ENCODE assay signal across 1 cellular context in genomic region chr17:7334938-7335538, GRCh38.
TF ChIP-seq lines count a peak whose summit lies in the region.

No MANE protein-coding gene starts in this region.

TF ChIP-seq in GM12878, 131 proteins besides CTCF, POLR2A, EP300 and RAD21:
- TF ChIP-seq PBX3 (IDR thresholded peaks at IDR 0.05; ENCODE audit: insufficient replicate concordance, low read depth, low read length) = no peak
- TF ChIP-seq BCL11A (IDR thresholded peaks at IDR 0.05; ENCODE audit: low read depth, low read length) = no peak
- TF ChIP-seq SIN3A (IDR thresholded peaks at IDR 0.05; ENCODE audit: low read depth, low read length) = no peak
- TF ChIP-seq, protein P1, sequence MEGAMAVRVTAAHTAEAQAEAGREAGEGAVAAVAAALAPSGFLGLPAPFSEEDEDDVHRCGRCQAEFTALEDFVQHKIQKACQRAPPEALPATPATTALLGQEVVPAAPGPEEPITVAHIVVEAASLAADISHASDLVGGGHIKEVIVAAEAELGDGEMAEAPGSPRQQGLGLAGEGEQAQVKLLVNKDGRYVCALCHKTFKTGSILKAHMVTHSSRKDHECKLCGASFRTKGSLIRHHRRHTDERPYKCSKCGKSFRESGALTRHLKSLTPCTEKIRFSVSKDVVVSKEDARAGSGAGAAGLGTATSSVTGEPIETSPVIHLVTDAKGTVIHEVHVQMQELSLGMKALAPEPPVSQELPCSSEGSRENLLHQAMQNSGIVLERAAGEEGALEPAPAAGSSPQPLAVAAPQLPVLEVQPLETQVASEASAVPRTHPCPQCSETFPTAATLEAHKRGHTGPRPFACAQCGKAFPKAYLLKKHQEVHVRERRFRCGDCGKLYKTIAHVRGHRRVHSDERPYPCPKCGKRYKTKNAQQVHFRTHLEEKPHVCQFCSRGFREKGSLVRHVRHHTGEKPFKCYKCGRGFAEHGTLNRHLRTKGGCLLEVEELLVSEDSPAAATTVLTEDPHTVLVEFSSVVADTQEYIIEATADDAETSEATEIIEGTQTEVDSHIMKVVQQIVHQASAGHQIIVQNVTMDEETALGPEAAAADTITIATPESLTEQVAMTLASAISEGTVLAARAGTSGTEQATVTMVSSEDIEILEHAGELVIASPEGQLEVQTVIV (IDR thresholded peaks at IDR 0.05; ENCODE audit: borderline replicate concordance, partially characterized antibody) = no peak
- TF ChIP-seq TBL1XR1 (IDR thresholded peaks at IDR 0.05; ENCODE audit: low read depth, low read length) = no peak
- TF ChIP-seq ZNF217 (IDR thresholded peaks at IDR 0.05) = no peak
- no peak for TF ChIP-seq JUND (IDR thresholded peaks at IDR 0.05; ENCODE audit: low read depth, low read length)
- TF ChIP-seq KAT2A (conservative IDR thresholded peaks at IDR 0.05; ENCODE audit: control insufficient read depth, low read depth, low read length) = no peak
- TF ChIP-seq HDAC6 (IDR thresholded peaks at IDR 0.05; ENCODE audit: unreplicated experiment) = no peak
- TF ChIP-seq FOS (IDR thresholded peaks at IDR 0.05; ENCODE audit: borderline replicate concordance, extremely low read depth, insufficient read length) = no peak
- no peak for TF ChIP-seq KDM1A (IDR thresholded peaks at IDR 0.05; ENCODE audit: borderline replicate concordance)
- TF ChIP-seq HDAC2 (IDR thresholded peaks at IDR 0.05) = no peak
